ENCODE assay signal across 2 cellular contexts in genomic region chr19:38417146-38417543, GRCh38.
TF ChIP-seq lines count a peak whose summit lies in the region.

No MANE protein-coding gene starts in this region.

TF ChIP-seq in A549, 52 proteins besides CTCF, POLR2A, EP300 and RAD21:
- no peak for TF ChIP-seq MAFK (IDR thresholded peaks at IDR 0.05; ENCODE audit: partially characterized antibody)
- no peak for TF ChIP-seq RFX5 (IDR thresholded peaks at IDR 0.05)
- no peak for TF ChIP-seq EHF (CRISPR knock-in tag; IDR thresholded peaks at IDR 0.05)
- TF ChIP-seq JUN (IDR thresholded peaks at IDR 0.05): no peak
- TF ChIP-seq HMGXB4 (CRISPR knock-in tag; IDR thresholded peaks at IDR 0.05; ENCODE audit: borderline replicate concordance): no peak
- TF ChIP-seq, protein P1, sequence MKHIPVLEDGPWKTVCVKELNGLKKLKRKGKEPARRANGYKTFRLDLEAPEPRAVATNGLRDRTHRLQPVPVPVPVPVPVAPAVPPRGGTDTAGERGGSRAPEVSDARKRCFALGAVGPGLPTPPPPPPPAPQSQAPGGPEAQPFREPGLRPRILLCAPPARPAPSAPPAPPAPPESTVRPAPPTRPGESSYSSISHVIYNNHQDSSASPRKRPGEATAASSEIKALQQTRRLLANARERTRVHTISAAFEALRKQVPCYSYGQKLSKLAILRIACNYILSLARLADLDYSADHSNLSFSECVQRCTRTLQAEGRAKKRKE (CRISPR knock-in tag; IDR thresholded peaks at IDR 0.05; ENCODE audit: low read depth): no peak
- no peak for TF ChIP-seq CBX8 (IDR thresholded peaks at IDR 0.05)
- TF ChIP-seq, protein P2, sequence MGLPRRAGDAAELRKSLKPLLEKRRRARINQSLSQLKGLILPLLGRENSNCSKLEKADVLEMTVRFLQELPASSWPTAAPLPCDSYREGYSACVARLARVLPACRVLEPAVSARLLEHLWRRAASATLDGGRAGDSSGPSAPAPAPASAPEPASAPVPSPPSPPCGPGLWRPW (IDR thresholded peaks at IDR 0.05): no peak
- TF ChIP-seq EHMT2 (IDR thresholded peaks at IDR 0.05; ENCODE audit: low read depth): no peak
- no peak for TF ChIP-seq MAZ (IDR thresholded peaks at IDR 0.05; ENCODE audit: borderline replicate concordance, low read depth, low read length)
- TF ChIP-seq PBX3 (IDR thresholded peaks at IDR 0.05): no peak
- no peak for TF ChIP-seq TFCP2L1 (CRISPR knock-in tag; IDR thresholded peaks at IDR 0.05)
- no peak for TF ChIP-seq ZFP36 (IDR thresholded peaks at IDR 0.05; ENCODE audit: borderline replicate concordance, partially characterized antibody)
- TF ChIP-seq SMC3 (IDR thresholded peaks at IDR 0.05): no peak
- TF ChIP-seq ZC3H11A (IDR thresholded peaks at IDR 0.05): no peak
- TF ChIP-seq GATA3 (IDR thresholded peaks at IDR 0.05; ENCODE audit: borderline replicate concordance): no peak
- no peak for TF ChIP-seq ZSCAN20 (CRISPR knock-in tag; IDR thresholded peaks at IDR 0.05)
- TF ChIP-seq BHLHE40 (IDR thresholded peaks at IDR 0.05; ENCODE audit: low read depth, low read length): no peak
- TF ChIP-seq KDM1A (IDR thresholded peaks at IDR 0.05; ENCODE audit: low read depth): no peak
- TF ChIP-seq PHF8 (IDR thresholded peaks at IDR 0.05; ENCODE audit: borderline replicate concordance, low read depth): no peak

TF ChIP-seq in GM23338, 12 proteins besides CTCF, POLR2A, EP300 and RAD21:
- TF ChIP-seq NANOG (IDR thresholded peaks at IDR 0.05; ENCODE audit: borderline replicate concordance) (no peak), EZH2 (IDR thresholded peaks at IDR 0.05; ENCODE audit: low read depth, unreplicated experiment) (no peak), STAT1 (IDR thresholded peaks at IDR 0.05; ENCODE audit: unreplicated experiment) (no peak), ZNF331 (CRISPR knock-in tag; IDR thresholded peaks at IDR 0.05; ENCODE audit: low read depth) (no peak), EZH2phosphoT487 (IDR thresholded peaks at IDR 0.05; ENCODE audit: unreplicated experiment) (no peak), ZNF462 (CRISPR knock-in tag; IDR thresholded peaks at IDR 0.05) (no peak), JUNB (IDR thresholded peaks at IDR 0.05; ENCODE audit: unreplicated experiment) (no peak), POLR2AphosphoS5 (IDR thresholded peaks at IDR 0.05; ENCODE audit: low read depth) (no peak)
- TF ChIP-seq, protein P3, sequence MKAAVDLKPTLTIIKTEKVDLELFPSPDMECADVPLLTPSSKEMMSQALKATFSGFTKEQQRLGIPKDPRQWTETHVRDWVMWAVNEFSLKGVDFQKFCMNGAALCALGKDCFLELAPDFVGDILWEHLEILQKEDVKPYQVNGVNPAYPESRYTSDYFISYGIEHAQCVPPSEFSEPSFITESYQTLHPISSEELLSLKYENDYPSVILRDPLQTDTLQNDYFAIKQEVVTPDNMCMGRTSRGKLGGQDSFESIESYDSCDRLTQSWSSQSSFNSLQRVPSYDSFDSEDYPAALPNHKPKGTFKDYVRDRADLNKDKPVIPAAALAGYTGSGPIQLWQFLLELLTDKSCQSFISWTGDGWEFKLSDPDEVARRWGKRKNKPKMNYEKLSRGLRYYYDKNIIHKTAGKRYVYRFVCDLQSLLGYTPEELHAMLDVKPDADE (IDR thresholded peaks at IDR 0.05): no peak
- TF ChIP-seq, protein P4, sequence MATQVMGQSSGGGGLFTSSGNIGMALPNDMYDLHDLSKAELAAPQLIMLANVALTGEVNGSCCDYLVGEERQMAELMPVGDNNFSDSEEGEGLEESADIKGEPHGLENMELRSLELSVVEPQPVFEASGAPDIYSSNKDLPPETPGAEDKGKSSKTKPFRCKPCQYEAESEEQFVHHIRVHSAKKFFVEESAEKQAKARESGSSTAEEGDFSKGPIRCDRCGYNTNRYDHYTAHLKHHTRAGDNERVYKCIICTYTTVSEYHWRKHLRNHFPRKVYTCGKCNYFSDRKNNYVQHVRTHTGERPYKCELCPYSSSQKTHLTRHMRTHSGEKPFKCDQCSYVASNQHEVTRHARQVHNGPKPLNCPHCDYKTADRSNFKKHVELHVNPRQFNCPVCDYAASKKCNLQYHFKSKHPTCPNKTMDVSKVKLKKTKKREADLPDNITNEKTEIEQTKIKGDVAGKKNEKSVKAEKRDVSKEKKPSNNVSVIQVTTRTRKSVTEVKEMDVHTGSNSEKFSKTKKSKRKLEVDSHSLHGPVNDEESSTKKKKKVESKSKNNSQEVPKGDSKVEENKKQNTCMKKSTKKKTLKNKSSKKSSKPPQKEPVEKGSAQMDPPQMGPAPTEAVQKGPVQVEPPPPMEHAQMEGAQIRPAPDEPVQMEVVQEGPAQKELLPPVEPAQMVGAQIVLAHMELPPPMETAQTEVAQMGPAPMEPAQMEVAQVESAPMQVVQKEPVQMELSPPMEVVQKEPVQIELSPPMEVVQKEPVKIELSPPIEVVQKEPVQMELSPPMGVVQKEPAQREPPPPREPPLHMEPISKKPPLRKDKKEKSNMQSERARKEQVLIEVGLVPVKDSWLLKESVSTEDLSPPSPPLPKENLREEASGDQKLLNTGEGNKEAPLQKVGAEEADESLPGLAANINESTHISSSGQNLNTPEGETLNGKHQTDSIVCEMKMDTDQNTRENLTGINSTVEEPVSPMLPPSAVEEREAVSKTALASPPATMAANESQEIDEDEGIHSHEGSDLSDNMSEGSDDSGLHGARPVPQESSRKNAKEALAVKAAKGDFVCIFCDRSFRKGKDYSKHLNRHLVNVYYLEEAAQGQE (IDR thresholded peaks at IDR 0.05; ENCODE audit: unreplicated experiment): no peak
